ENCODE assay signal across 28 cellular contexts in genomic region chr13:51359352-51359751, GRCh38. TPM values are rescaled to one million over a fixed set of nuclear protein-coding genes. Genes with fewer than 3 reads are reported as not detected.
"Had no signal": no experiment of that assay in that cellular context is flagged by ENCODE, and none has a peak within 500 bp of the region (broad histone marks: within the 10 kb centered on the region; RNA-seq: fewer than 3 reads in every experiment).

No MANE protein-coding gene starts in this region.

- ATAC-seq: activated CD8-positive, alpha-beta T cell treated with anti-CD3 and anti-CD28 coated beads, Interleukin-2, amount 10 ng/mL, durations not matched to agents 7 days and 5 days; Panc1 had no signal

- H3K9ac ChIP-seq: SK-N-SH had no signal

- H3K4me3 ChIP-seq: ascending aorta, cardiac muscle cell, SJSA1 had no signal

- H3K4me3 Mint-ChIP-seq: activated CD4-positive, alpha-beta T cell treated with anti-CD3 and anti-CD28 coated beads, Interleukin-2, amount 10 ng/mL, durations not matched to agents 7 days and 5 days; activated CD8-positive, alpha-beta T cell treated with anti-CD3 and anti-CD28 coated beads, Interleukin-2, amount 10 ng/mL, durations not matched to agents 7 days and 5 days; activated naive CD4-positive, alpha-beta T cell treated with anti-CD3 and anti-CD28 coated beads, Interleukin-2, amount 50 U/mL, for 24 hours; activated naive CD8-positive, alpha-beta T cell treated with anti-CD3 and anti-CD28 coated beads, Interleukin-2, amount 10 ng/mL, durations not matched to agents 7 days and 5 days; activated T-cell treated with anti-CD3 and anti-CD28 coated beads, Interleukin-2, amount 50 U/mL, for 24 hours; T-helper 1 cell treated with Interleukin-12 subunit alpha and Interleukin-12 subunit beta and Interleukin-4 antibody, amounts not matched to agents 30 μg/mL and 1 μg/mL, for 36 hours; T-helper 2 cell treated with Interferon-gamma antibody and Interleukin-4, amounts not matched to agents 5 μg/mL and 100 μg/mL, for 36 hours had no signal

- H3K4me2 ChIP-seq: SK-N-SH had no signal

- H3K27ac ChIP-seq: ascending aorta, cardiac muscle cell, SJSA1 had no signal

- H3K4me1 ChIP-seq: ascending aorta had no signal

- H3K27ac Mint-ChIP-seq: activated CD4-positive, alpha-beta T cell treated with anti-CD3 and anti-CD28 coated beads, Interleukin-2, amount 10 ng/mL, durations not matched to agents 7 days and 5 days; activated CD8-positive, alpha-beta T cell treated with anti-CD3 and anti-CD28 coated beads, Interleukin-2, amount 10 ng/mL, durations not matched to agents 7 days and 5 days; activated naive CD4-positive, alpha-beta T cell treated with anti-CD3 and anti-CD28 coated beads, Interleukin-2, amount 50 U/mL, for 24 hours; activated naive CD8-positive, alpha-beta T cell treated with anti-CD3 and anti-CD28 coated beads, Interleukin-2, amount 10 ng/mL, durations not matched to agents 7 days and 5 days; activated T-cell treated with anti-CD3 and anti-CD28 coated beads, Interleukin-2, amount 50 U/mL, for 24 hours; activated T-helper 2 cell treated with anti-CD3 and anti-CD28 coated beads, Interferon-gamma antibody, Interleukin-2, Interleukin-4, amounts not matched to agents 10 μg/mL and 5 μg/mL and 100 μg/mL, durations not matched to agents 14 hours and 24 hours and 36 hours; T-helper 1 cell treated with Interleukin-12 subunit alpha and Interleukin-12 subunit beta and Interleukin-4 antibody, amounts not matched to agents 30 μg/mL and 1 μg/mL, for 36 hours; T-helper 2 cell treated with Interferon-gamma antibody and Interleukin-4, amounts not matched to agents 5 μg/mL and 100 μg/mL, for 36 hours had no signal

- H3K9me3 ChIP-seq: ascending aorta, SJSA1, SK-N-SH had no signal

- H3K27me3 ChIP-seq: ascending aorta, cardiac muscle cell, SJSA1 had no signal

- DNase-seq: activated CD4-positive, alpha-beta T cell treated with anti-CD3 and anti-CD28 coated beads, Interleukin-2, amount 10 ng/mL, durations not matched to agents 7 days and 5 days; activated CD4-positive, alpha-beta T cell treated with anti-CD3 and anti-CD28 coated beads, Interleukin-2, amount 50 U/mL, for 48 hours; activated CD8-positive, alpha-beta T cell treated with anti-CD3 and anti-CD28 coated beads, Interleukin-2, amount 10 ng/mL, durations not matched to agents 7 days and 5 days; activated gamma-delta T cell; activated naive CD4-positive, alpha-beta T cell treated with Interleukin-2 at 50 U/mL for 16 hours; activated naive CD8-positive, alpha-beta T cell treated with anti-CD3 and anti-CD28 coated beads, Interleukin-2, amount 10 ng/mL, durations not matched to agents 7 days and 5 days; activated T-cell treated with anti-CD3 and anti-CD28 coated beads, Interleukin-2, amount 50 U/mL, for 24 hours; amygdala; NCI-H1105; NCI-H1417 treated with DMSO at 0.1 percent for 48 hours; NCI-H1930; NCI-H2081 treated with DMSO at 0.1 percent for 48 hours; NCI-H226; NCI-H446 treated with DMSO at 0.1 percent for 48 hours; NCI-H524; NCI-H82; SHP77; SK-N-SH had no signal

- H3K27me3 Mint-ChIP-seq: activated CD4-positive, alpha-beta T cell treated with anti-CD3 and anti-CD28 coated beads, Interleukin-2, amount 10 ng/mL, durations not matched to agents 7 days and 5 days; activated naive CD4-positive, alpha-beta T cell treated with anti-CD3 and anti-CD28 coated beads, Interleukin-2, amount 50 U/mL, for 24 hours; activated naive CD8-positive, alpha-beta T cell treated with anti-CD3 and anti-CD28 coated beads, Interleukin-2, amount 10 ng/mL, durations not matched to agents 7 days and 5 days; activated T-cell treated with anti-CD3 and anti-CD28 coated beads, Interleukin-2, amount 50 U/mL, for 24 hours had no signal

- H3K9me3 Mint-ChIP-seq: activated CD4-positive, alpha-beta T cell treated with anti-CD3 and anti-CD28 coated beads, Interleukin-2, amount 10 ng/mL, durations not matched to agents 7 days and 5 days; activated naive CD4-positive, alpha-beta T cell treated with anti-CD3 and anti-CD28 coated beads, Interleukin-2, amount 50 U/mL, for 24 hours; activated naive CD8-positive, alpha-beta T cell treated with anti-CD3 and anti-CD28 coated beads, Interleukin-2, amount 10 ng/mL, durations not matched to agents 7 days and 5 days; activated T-cell treated with anti-CD3 and anti-CD28 coated beads, Interleukin-2, amount 50 U/mL, for 24 hours; activated T-helper 2 cell treated with anti-CD3 and anti-CD28 coated beads, Interferon-gamma antibody, Interleukin-2, Interleukin-4, amounts not matched to agents 10 μg/mL and 5 μg/mL and 100 μg/mL, durations not matched to agents 14 hours and 24 hours and 36 hours; T-helper 1 cell treated with Interleukin-12 subunit alpha and Interleukin-12 subunit beta and Interleukin-4 antibody, amounts not matched to agents 30 μg/mL and 1 μg/mL, for 36 hours; T-helper 2 cell treated with Interferon-gamma antibody and Interleukin-4, amounts not matched to agents 5 μg/mL and 100 μg/mL, for 36 hours had no signal

RNA-seq across cellular contexts. Expression of gene SERPINE3, which starts 19.9 kb away (rescaled TPM):
- total RNA-seq: activated CD4-positive, alpha-beta T cell treated with anti-CD3 and anti-CD28 coated beads, Interleukin-2, amount 10 ng/mL, durations not matched to agents 7 days and 5 days; activated CD8-positive, alpha-beta T cell treated with anti-CD3 and anti-CD28 coated beads, Interleukin-2, amount 10 ng/mL, durations not matched to agents 7 days and 5 days; activated naive CD8-positive, alpha-beta T cell treated with anti-CD3 and anti-CD28 coated beads, Interleukin-2, amount 10 ng/mL, durations not matched to agents 7 days and 5 days; activated T-helper 2 cell treated with anti-CD3 and anti-CD28 coated beads, Interferon-gamma antibody, Interleukin-2, Interleukin-4, amounts not matched to agents 10 μg/mL and 5 μg/mL and 100 μg/mL, durations not matched to agents 14 hours and 24 hours and 36 hours; ascending aorta; LHCN-M2; RPMI7951; SJSA1 had no signal
- polyA plus RNA-seq: SK-N-SH had no signal
